7 cellular contexts compared by ENCODE assay signal in genomic region chr15:89400121-89400996, GRCh38.
DNase-seq lines count a peak whose midpoint lies in the region; ATAC-seq and TF ChIP-seq lines count a peak whose summit lies in the region.

No MANE protein-coding gene starts in this region.

- TF ChIP-seq RAD21 in SK-N-SH (IDR thresholded peaks at IDR 0.05; ENCODE audit: low read length), result no peak

- DNase-seq in SK-N-SH (peak; percentile 85), memory B cell (ENCODE audit: low spot score in 2 of 2) (no peak), cortex of kidney (lab: John Stamatoyannopoulos, UW) (no peak), OCI-M1 (lab: John Stamatoyannopoulos, UW) (no peak)

- peaks cover 37% of the 10 kb centered on the region for H3K27me3 Mint-ChIP-seq in memory B cell

- peaks cover 10% of the 10 kb centered on the region for H3K4me1 Mint-ChIP-seq in memory B cell

- H3K9ac ChIP-seq in SK-N-SH, result peak overlapping the region; percentile 79

- H3K79me2 ChIP-seq in SK-N-SH (ENCODE audit: insufficient read depth), result peaks cover 9% of the 10 kb centered on the region; the same call in 1 of the 2 replicates

- H3K9me2 ChIP-seq in SK-N-SH, result no peaks in the 10 kb centered on the region

- no peaks in the 10 kb centered on the region for H4K20me1 ChIP-seq in SK-N-SH (ENCODE audit: insufficient read depth)

- H3K27me3 ChIP-seq in SK-N-SH (ENCODE audit: insufficient read depth), result no peaks in the 10 kb centered on the region

- no peak for TF ChIP-seq CTCF in SK-N-SH (IDR thresholded peaks at IDR 0.05)

- H3K9me3 ChIP-seq in SK-N-SH, result no peaks in the 10 kb centered on the region

- CTCF ChIA-PET in SK-N-SH (lab: Yijun Ruan, JAX), result interaction anchor here (0.6 to 31.1 kb wide), 19 partner anchors 8 to 185 kb away, joined by 3 to 766 read pairs (median 5); partner anchors contain the start of gene POLG

- POLR2A ChIA-PET in SK-N-SH (lab: Yijun Ruan, JAX), result interaction anchor here (0.9 to 3.1 kb wide), 10 partner anchors 10 to 291 kb away, joined by 3 to 19 read pairs (median 4); no protein-coding TSS in a partner anchor

- TF ChIP-seq EP300 in SK-N-SH (IDR thresholded peaks at IDR 0.05; ENCODE audit: borderline replicate concordance in 1 of 2, low read depth in 1 of 2, low read length in 1 of 2), result no peak

- ATAC-seq in GM18517 (IDR thresholded peaks at IDR 0.05; ENCODE audit: unreplicated experiment) (peak; percentile 10), HG02678 (IDR thresholded peaks at IDR 0.05; ENCODE audit: unreplicated experiment) (peak; percentile 9), memory B cell (ENCODE audit: low read depth) (no peak), HG03039 (IDR thresholded peaks at IDR 0.05; ENCODE audit: unreplicated experiment) (no peak)

- peaks cover 13% of the 10 kb centered on the region for H3F3A ChIP-seq in SK-N-SH (replicated peaks; ENCODE audit: insufficient read depth)

- H3K4me1 ChIP-seq in SK-N-SH (ENCODE audit: control insufficient read depth in 1 of 2, insufficient read depth in 2 of 2, low read depth in 1 of 2, low read length in 1 of 2), result peaks cover 0 to 22% of the 10 kb centered on the region in 2 experiments; a peak in 2 of 4 replicates

- H3K4me3 Mint-ChIP-seq in memory B cell, result peak overlapping the region; percentile 79

- H3K27ac Mint-ChIP-seq in memory B cell, result no peak overlapping the region

- H3K36me3 Mint-ChIP-seq in memory B cell, result no peaks in the 10 kb centered on the region

- peak overlapping the region; percentile 70 to 72 for H3K4me3 ChIP-seq in SK-N-SH (ENCODE audit: low read depth in 2 of 2, low read length in 1 of 2)

- H2AFZ ChIP-seq in SK-N-SH (ENCODE audit: low read depth), result peak overlapping the region; percentile 92; the same call in 1 of the 2 replicates

- WGBS in SK-N-SH (ENCODE audit: low lambda C conversion rate), result 15% methylated on average over 17 of the region's 58 CpGs

- H3K27ac ChIP-seq in SK-N-SH (ENCODE audit: low read depth in 2 of 2, low read length in 1 of 2), result peak overlapping the region; percentile 59 to 94

- H3K4me2 ChIP-seq in SK-N-SH, result peak overlapping the region; percentile 92

- no peaks in the 10 kb centered on the region for H3K9me3 Mint-ChIP-seq in memory B cell

- no peaks in the 10 kb centered on the region for H3K36me3 ChIP-seq in SK-N-SH (replicated peaks in 1 of 2; ENCODE audit: control insufficient read depth in 1 of 2, insufficient read depth in 2 of 2, low read length in 1 of 2)

TF ChIP-seq in SK-N-SH, 30 proteins besides CTCF, POLR2A, EP300 and RAD21:
- TF ChIP-seq GABPA (IDR thresholded peaks at IDR 0.05; ENCODE audit: low read depth), result no peak
- TF ChIP-seq USF1 (IDR thresholded peaks at IDR 0.05; ENCODE audit: borderline replicate concordance, low read depth), result no peak
- TF ChIP-seq SIN3A (IDR thresholded peaks at IDR 0.05; ENCODE audit: borderline replicate concordance, low read depth, low read length), result no peak; the same call in 1 of the 2 replicates
- TF ChIP-seq RXRA (IDR thresholded peaks at IDR 0.05; ENCODE audit: borderline replicate concordance, low read depth), result no peak
- TF ChIP-seq NRF1 (IDR thresholded peaks at IDR 0.05; ENCODE audit: low read depth, low read length), result no peak
- 0 out of 2 replicates have a peak, but pooled peaks have one; percentile 16 for TF ChIP-seq TAF1 (IDR thresholded peaks at IDR 0.05; ENCODE audit: borderline replicate concordance, low read depth, low read length)
- TF ChIP-seq MAX (IDR thresholded peaks at IDR 0.05; ENCODE audit: low read depth), result no peak
- TF ChIP-seq SMC3 (IDR thresholded peaks at IDR 0.05; ENCODE audit: low read depth, low read length), result no peak

Comparison
In these comparisons a context has a peak if more than half of its experiments do, and no peak if none do; other contexts are left out.
1. ATAC-seq: peak in GM18517 (single experiment) and HG02678 (single experiment); none in memory B cell (single experiment) and HG03039 (single experiment).